ENCODE assay signal across 6 cellular contexts in the genomic region with DNA sequence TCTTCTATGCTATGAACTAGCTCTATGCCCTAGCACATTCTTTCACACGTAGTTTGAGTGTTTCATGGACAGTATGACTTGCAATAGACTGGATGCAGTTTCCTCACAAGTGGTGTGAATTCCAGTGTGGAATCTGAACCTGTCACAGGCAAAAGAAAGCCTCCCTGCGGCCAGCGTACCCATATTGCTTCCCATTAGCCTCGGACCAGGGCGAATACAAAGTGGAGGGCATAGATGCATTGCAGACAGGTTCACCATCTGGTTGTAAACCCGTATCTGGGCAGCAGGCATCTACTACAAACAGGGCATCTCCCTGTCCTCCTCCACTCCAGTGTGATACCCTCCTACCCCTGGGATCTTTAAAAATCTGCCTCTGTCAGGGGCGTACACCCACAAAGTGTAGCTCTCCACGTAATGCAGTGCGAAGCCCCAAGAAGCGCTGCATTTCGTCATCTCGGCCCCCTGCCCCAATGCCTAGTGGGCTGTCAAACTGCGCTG. TPM values are rescaled to one million over a fixed set of nuclear protein-coding genes. Genes with fewer than 3 reads are reported as not detected.
A peak's percentile ranks its signal among the peaks of the same experiment; 100 is the strongest.
DNase-seq lines count a peak whose midpoint lies in the region; ATAC-seq and TF ChIP-seq lines count a peak whose summit lies in the region.

No MANE protein-coding gene starts in this region.

- peaks cover 7% of the 10 kb centered on the region for H3K36me3 Mint-ChIP-seq in activated CD4-positive, alpha-beta T cell treated with anti-CD3 and anti-CD28 coated beads for 36 hours (ENCODE audit: low read depth)
- no peaks in the 10 kb centered on the region for H3K36me3 Mint-ChIP-seq in chondrocyte (ENCODE audit: low read depth)

- in situ Hi-C loops in ACHN (cut with HindIII; ENCODE audit: low pct_ligation_motif_present, low pct_unique_long_range_greater_than_20kb, low sequenced_read_pairs) = no loop called here

- no peak for TF ChIP-seq EP300 in ovary (IDR thresholded peaks at IDR 0.05)

- no peak for ATAC-seq in activated CD4-positive, alpha-beta T cell treated with anti-CD3 and anti-CD28 coated beads for 36 hours

- no peak overlapping the region for H3K4me3 Mint-ChIP-seq in activated CD4-positive, alpha-beta T cell treated with anti-CD3 and anti-CD28 coated beads for 36 hours
- H3K4me3 Mint-ChIP-seq in chondrocyte (ENCODE audit: unreplicated experiment) = no peak overlapping the region

- POLR2A ChIA-PET in activated CD4-positive, alpha-beta T cell treated with anti-CD3 and anti-CD28 coated beads for 36 hours (lab: Charles Lee) = interaction anchor here (1.6 kb wide), 1 partner anchor 25 kb away, joined by 5 read pairs; the partner anchor contains the start of gene GSK3A

- CTCF ChIA-PET in activated CD4-positive, alpha-beta T cell treated with anti-CD3 and anti-CD28 coated beads for 36 hours (lab: Charles Lee) = interaction anchor here (0.7 to 0.8 kb wide), 2 partner anchors 22 to 115 kb away, joined by 3 read pairs; no protein-coding TSS in a partner anchor

- H3K9me3 Mint-ChIP-seq in activated CD4-positive, alpha-beta T cell treated with anti-CD3 and anti-CD28 coated beads for 36 hours (ENCODE audit: low read depth) = no peaks in the 10 kb centered on the region
- no peaks in the 10 kb centered on the region for H3K9me3 Mint-ChIP-seq in chondrocyte (ENCODE audit: low read depth)

- H3K4me1 ChIP-seq in ovary (ENCODE audit: insufficient read depth) = peaks cover 6% of the 10 kb centered on the region

- H3K27ac Mint-ChIP-seq in activated CD4-positive, alpha-beta T cell treated with anti-CD3 and anti-CD28 coated beads for 36 hours = no peak overlapping the region
- H3K27ac Mint-ChIP-seq in chondrocyte (ENCODE audit: unreplicated experiment) = no peak overlapping the region

- H3K36me3 ChIP-seq in ovary = no peaks in the 10 kb centered on the region

- no peaks in the 10 kb centered on the region for H3K9me3 ChIP-seq in ovary

- peaks cover 24% of the 10 kb centered on the region for H3K4me1 Mint-ChIP-seq in activated CD4-positive, alpha-beta T cell treated with anti-CD3 and anti-CD28 coated beads for 36 hours
- peaks cover 21% of the 10 kb centered on the region for H3K4me1 Mint-ChIP-seq in chondrocyte (ENCODE audit: low read depth)

- WGBS in ovary, 3 donors = 1 to 5% (median 4%) methylated on average over 13 of the region's 13 CpGs

- H3K27me3 Mint-ChIP-seq in activated CD4-positive, alpha-beta T cell treated with anti-CD3 and anti-CD28 coated beads for 36 hours = no peaks in the 10 kb centered on the region
- H3K27me3 Mint-ChIP-seq in chondrocyte (ENCODE audit: low read depth) = no peaks in the 10 kb centered on the region

- intact Hi-C loops in ovary (cut with DNase I) = loop anchor here in 1 of 4 donors (2.0 kb wide), 1 partner anchor 13 kb away; the partner anchor contains the start of gene ERF
- intact Hi-C loops in activated CD4-positive, alpha-beta T cell treated with anti-CD3 and anti-CD28 coated beads for 36 hours (cut with DNase I, micrococcal nuclease) = loop anchor here (1.0 kb wide), 14 partner anchors 12 to 191 kb away; partner anchors contain the start of genes ERF (in 2 of the 2), DEDD2 (in 1 of the 2), GSK3A (in 1 of the 2) and MEGF8 (in 1 of the 2)

- H3K4me3 ChIP-seq in GM12875 (ENCODE audit: low read depth, low read length) (peak overlapping the region; percentile 99), cardiac fibroblast (replicated peaks in 1 of 2; ENCODE audit: low read depth in 2 of 2, low read length in 2 of 2) (peak overlapping the region; percentile 50 to 77), ovary (peak overlapping the region; percentile 38)

- TF ChIP-seq CTCF in GM12875 (IDR thresholded peaks at IDR 0.05; ENCODE audit: borderline replicate concordance, insufficient read depth, low read depth, low read length) = no peak
- TF ChIP-seq CTCF in cardiac fibroblast (IDR thresholded peaks at IDR 0.05; ENCODE audit: low read depth, low read length) = no peak
- no peak for TF ChIP-seq CTCF in ovary (IDR thresholded peaks at IDR 0.05)
- no peak for TF ChIP-seq CTCF in chondrocyte (IDR thresholded peaks at IDR 0.05)

- H3K27me3 ChIP-seq in ovary = no peaks in the 10 kb centered on the region

- peak in 1 of 2 donors; percentile 34 for DNase-seq in cardiac fibroblast (ENCODE audit: low read depth in 2 of 2)
- no peak for DNase-seq in ovary
- no peak for DNase-seq in activated CD4-positive, alpha-beta T cell treated with anti-CD3 and anti-CD28 coated beads for 36 hours
- DNase-seq in chondrocyte (ENCODE audit: low spot score) = no peak
- no peak for DNase-seq in ACHN

- no peak for TF ChIP-seq POLR2A in ovary (IDR thresholded peaks at IDR 0.05)

- peak overlapping the region; percentile 94 to 100 for H3K27ac ChIP-seq in ovary

RNA-seq across cellular contexts. Expression of gene CIC, which starts 1.4 kb away (rescaled TPM):
- total RNA-seq in ovary (100 to 1,000 TPM in 4 of 7 donors, 10 to 100 TPM in 3; 24.6 to 139 (median 113) TPM), chondrocyte (83.6 to 101 TPM (median 86.3 TPM) in 3 replicates)
- 10 to 100 TPM in 1 of 2 donors, 1 to 10 TPM in 1; 6.6 to 71.0 TPM for polyA plus RNA-seq in ovary
- 10 to 100 TPM; 62.8 to 66.3 TPM for total RNA-seq in activated CD4-positive, alpha-beta T cell treated with anti-CD3 and anti-CD28 coated beads for 36 hours

RNA-seq across cellular contexts. Expression of gene ERF, which starts 12.8 kb away (rescaled TPM):
- 100 to 1,000 TPM in 1 of 7 donors, 10 to 100 TPM in 6; 23.1 to 110 (median 76.6) TPM for total RNA-seq in ovary
- 10 to 100 TPM; 31.7 to 51.0 TPM for polyA plus RNA-seq in ovary
- 10 to 100 TPM; 65.5 to 66.4 TPM for total RNA-seq in activated CD4-positive, alpha-beta T cell treated with anti-CD3 and anti-CD28 coated beads for 36 hours
- total RNA-seq in chondrocyte = 64.5 to 74.6 TPM (median 71.7 TPM) in 3 replicates

RNA-seq across cellular contexts. Expression of gene GSK3A, which starts 25.3 kb away (rescaled TPM):
- 10 to 100 TPM; 16.0 to 40.9 (median 34.9) TPM for total RNA-seq in ovary
- 10 to 100 TPM; 31.9 to 38.3 TPM for polyA plus RNA-seq in ovary
- 10 to 100 TPM; 32.6 to 43.5 TPM for total RNA-seq in activated CD4-positive, alpha-beta T cell treated with anti-CD3 and anti-CD28 coated beads for 36 hours
- 38.9 to 43.6 TPM (median 42.0 TPM) in 3 replicates for total RNA-seq in chondrocyte

RNA-seq across cellular contexts. Expression of gene PRR19, which starts 34.2 kb away (rescaled TPM):
- total RNA-seq in ovary = 1 to 10 TPM in 2 of 7 donors, under 1 TPM in 4, not detected in 1; 0.58 to 2.9 (median 0.78) TPM
- polyA plus RNA-seq in ovary = under 1 TPM in 1 of 2 donors, not detected in 1; 0.71 TPM
- total RNA-seq in activated CD4-positive, alpha-beta T cell treated with anti-CD3 and anti-CD28 coated beads for 36 hours = 1 to 10 TPM in 1 of 2 experiments, under 1 TPM in 1; 0.63 to 1.0 TPM
- total RNA-seq in chondrocyte = 0.24 to 1.7 TPM (median 0.82 TPM) in 3 replicates

RNA-seq across cellular contexts. Expression of gene PAFAH1B3, which starts 34.7 kb away (rescaled TPM):
- total RNA-seq in ovary (10 to 100 TPM; 15.8 to 40.2 (median 20.6) TPM), chondrocyte (15.2 to 32.9 TPM (median 31.1 TPM) in 3 replicates)
- 10 to 100 TPM in 1 of 2 donors, 1 to 10 TPM in 1; 4.1 to 23.4 TPM for polyA plus RNA-seq in ovary
- 10 to 100 TPM; 43.4 to 53.9 TPM for total RNA-seq in activated CD4-positive, alpha-beta T cell treated with anti-CD3 and anti-CD28 coated beads for 36 hours

Comparison
In these comparisons a context has a peak if more than half of its experiments do, and no peak if none do; other contexts are left out.
1. H3K4me3 ChIP-seq: peak in every context shown above with its lines; median percentile 99 in GM12875; 64 in cardiac fibroblast; 38 in ovary.